Comparison of ENCODE assay signal across 1 cellular context in the genomic region with DNA sequence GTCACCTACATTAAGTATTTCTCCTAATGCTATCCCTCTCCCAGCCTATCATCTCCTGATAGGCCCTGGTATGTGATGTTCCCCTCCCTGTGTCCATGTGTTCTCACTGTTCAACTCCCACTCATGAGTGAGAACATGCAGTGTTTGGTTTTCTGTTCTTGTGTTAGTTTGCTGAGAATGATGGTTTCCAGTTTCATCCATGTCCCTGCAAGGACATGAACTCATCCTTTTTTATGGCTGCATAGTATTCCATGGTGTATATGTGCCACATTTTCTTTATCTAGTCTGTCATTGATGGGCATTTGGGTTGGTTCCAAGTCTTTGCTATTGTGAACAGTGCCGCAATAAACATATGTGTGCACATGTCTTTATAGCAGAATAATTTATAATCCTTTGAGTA. TPM values are rescaled to one million over a fixed set of nuclear protein-coding genes. Genes with fewer than 3 reads are reported as not detected.
"Had no signal": no experiment of that assay in that cellular context is flagged by ENCODE, and none has a peak within 500 bp of the region (broad histone marks: within the 10 kb centered on the region; RNA-seq: fewer than 3 reads in every experiment).

No MANE protein-coding gene starts in this region.

RNA-seq across cellular contexts. Expression of a gene that starts 12.7 kb away (rescaled TPM):
- total RNA-seq: G401 had no signal
